19 cellular contexts compared by ENCODE assay signal in genomic region chr5:1916041-1917001, GRCh38. TPM values are rescaled to one million over a fixed set of nuclear protein-coding genes. Genes with fewer than 3 reads are reported as not detected.
"Had no signal": no experiment of that assay in that cellular context is flagged by ENCODE, and none has a peak within 500 bp of the region (broad histone marks: within the 10 kb centered on the region; RNA-seq: fewer than 3 reads in every experiment).

No MANE protein-coding gene starts in this region.

- H3K4me2 ChIP-seq: KMS-11 had no signal

- H3K27ac ChIP-seq: adrenal gland, breast epithelium, KMS-11 had no signal

- H3K9me3 ChIP-seq: adrenal gland had no signal

- H3K27me3 Mint-ChIP-seq: activated CD8-positive, alpha-beta T cell treated with anti-CD3 and anti-CD28 coated beads for 36 hours had no signal

- FAIRE-seq: RCC 7860 had no signal

- H3K4me3 ChIP-seq: adrenal gland, breast epithelium had no signal

- H3K27me3 ChIP-seq: adrenal gland, breast epithelium had no signal

- H3K9me3 Mint-ChIP-seq: activated CD8-positive, alpha-beta T cell treated with anti-CD3 and anti-CD28 coated beads for 36 hours; activated naive CD8-positive, alpha-beta T cell treated with anti-CD3 and anti-CD28 coated beads, Interleukin-2, amount 10 ng/mL, durations not matched to agents 7 days and 5 days; T-helper 1 cell treated with Interleukin-12 subunit alpha and Interleukin-12 subunit beta and Interleukin-4 antibody, amounts not matched to agents 30 μg/mL and 1 μg/mL, for 36 hours had no signal

- H3K27ac Mint-ChIP-seq: activated CD8-positive, alpha-beta T cell treated with anti-CD3 and anti-CD28 coated beads for 36 hours; activated naive CD8-positive, alpha-beta T cell treated with anti-CD3 and anti-CD28 coated beads, Interleukin-2, amount 10 ng/mL, durations not matched to agents 7 days and 5 days; T-helper 1 cell treated with Interleukin-12 subunit alpha and Interleukin-12 subunit beta and Interleukin-4 antibody, amounts not matched to agents 30 μg/mL and 1 μg/mL, for 36 hours had no signal

- H3K36me3 ChIP-seq: adrenal gland, breast epithelium had no signal

- H3K9ac ChIP-seq: KMS-11 had no signal

- H3K36me3 Mint-ChIP-seq: activated naive CD8-positive, alpha-beta T cell treated with anti-CD3 and anti-CD28 coated beads, Interleukin-2, amount 10 ng/mL, durations not matched to agents 7 days and 5 days had no signal

- H3K4me1 ChIP-seq: adrenal gland, breast epithelium had no signal

- DNase-seq: activated CD4-positive, alpha-beta T cell treated with anti-CD3 and anti-CD28 coated beads for 4 hours; activated CD8-positive, alpha-beta memory T cell treated with anti-CD3 and anti-CD28 coated beads, Interleukin-2, amount 50 U/mL, for 4 hours; activated CD8-positive, alpha-beta T cell treated with anti-CD3 and anti-CD28 coated beads for 36 hours; activated naive CD4-positive, alpha-beta T cell treated with anti-CD3 and anti-CD28 coated beads, Interleukin-2, amount 50 U/mL, for 16 hours; activated naive CD8-positive, alpha-beta T cell treated with anti-CD3 and anti-CD28 coated beads, Interleukin-2, amount 10 ng/mL, durations not matched to agents 7 days and 5 days; adrenal gland; anterior cingulate cortex; NCI-H1092 treated with DMSO at 0.1 percent for 48 hours; NCI-H1436; NCI-H1694 treated with DMSO at 0.1 percent for 48 hours; NCI-H2081; NCI-H510A treated with DMSO at 0.1 percent for 48 hours; NCI-H69; SHP77 treated with DMSO at 0.1 percent for 48 hours had no signal

- H3K4me1 Mint-ChIP-seq: activated naive CD8-positive, alpha-beta T cell treated with anti-CD3 and anti-CD28 coated beads, Interleukin-2, amount 10 ng/mL, durations not matched to agents 7 days and 5 days had no signal

- H3K4me3 Mint-ChIP-seq: activated CD8-positive, alpha-beta T cell treated with anti-CD3 and anti-CD28 coated beads for 36 hours; activated naive CD8-positive, alpha-beta T cell treated with anti-CD3 and anti-CD28 coated beads, Interleukin-2, amount 10 ng/mL, durations not matched to agents 7 days and 5 days; T-helper 1 cell treated with Interleukin-12 subunit alpha and Interleukin-12 subunit beta and Interleukin-4 antibody, amounts not matched to agents 30 μg/mL and 1 μg/mL, for 36 hours had no signal

- ATAC-seq: activated CD4-positive, CD25-positive, alpha-beta regulatory T cell treated with anti-CD3 and anti-CD28 coated beads, Interleukin-2, amount 50 U/mL, for 24 hours; activated CD8-positive, alpha-beta T cell treated with anti-CD3 and anti-CD28 coated beads for 36 hours had no signal

RNA-seq across cellular contexts. Expression of gene IRX4, which starts 33.6 kb away (rescaled TPM):
- total RNA-seq: activated CD8-positive, alpha-beta T cell treated with anti-CD3 and anti-CD28 coated beads for 36 hours; activated naive CD8-positive, alpha-beta T cell treated with anti-CD3 and anti-CD28 coated beads, Interleukin-2, amount 10 ng/mL, durations not matched to agents 7 days and 5 days; adrenal gland had no signal
